In genomic region chr7:127107601-127108007, GRCh38 we compare ENCODE assay signal across 9 cellular contexts.
DNase-seq lines count a peak whose midpoint lies in the region; ATAC-seq and TF ChIP-seq lines count a peak whose summit lies in the region.
"Had no signal": no experiment of that assay in that cellular context is flagged by ENCODE, and none has a peak within 500 bp of the region (broad histone marks: within the 10 kb centered on the region; RNA-seq: fewer than 3 reads in every experiment).

No MANE protein-coding gene starts in this region.

- no peaks in the 10 kb centered on the region for H3K36me3 ChIP-seq in SK-N-MC (ENCODE audit: insufficient read depth, low read length)

- H3K4me1 Mint-ChIP-seq in endothelial cell (ENCODE audit: unreplicated experiment) (no peaks in the 10 kb centered on the region), nephron progenitor cell (no peaks in the 10 kb centered on the region)
- H3K4me1 Mint-ChIP-seq: activated naive CD4-positive, alpha-beta T cell treated with anti-CD3 and anti-CD28 coated beads, Interleukin-2, amount 50 U/mL, for 24 hours had no signal

- no peaks in the 10 kb centered on the region for H3K9me3 ChIP-seq in SK-N-MC (ENCODE audit: low read depth, low read length)

- peaks cover 4% of the 10 kb centered on the region for H3K27me3 Mint-ChIP-seq in endothelial cell (ENCODE audit: unreplicated experiment)
- peaks cover 11% of the 10 kb centered on the region for H3K27me3 Mint-ChIP-seq in nephron progenitor cell (ENCODE audit: low read depth, poor library complexity)

- no peak overlapping the region for H3K9ac ChIP-seq in SK-N-MC (ENCODE audit: insufficient read length)

- peak; percentile 11 to 62 (median 24) for DNase-seq in NCI-H1417 (lab: John Stamatoyannopoulos, UW)
- no peak for DNase-seq in NCI-H1417 treated with DMSO at 0.1 percent for 48 hours (lab: John Stamatoyannopoulos, UW)
- peak; percentile 70 for DNase-seq in SK-N-MC (ENCODE audit: low read depth, low spot score)
- DNase-seq in endothelial cell (ENCODE audit: low spot score) = peak; percentile 76
- peak; percentile 81 for DNase-seq in nephron progenitor cell
- DNase-seq in mesenteric fat pad (ENCODE audit: low spot score) = no peak

- H3K27ac ChIP-seq in SK-N-MC = no peak overlapping the region

- H3K9me3 Mint-ChIP-seq in endothelial cell (ENCODE audit: unreplicated experiment) (peaks cover 5% of the 10 kb centered on the region), nephron progenitor cell (no peaks in the 10 kb centered on the region)

- no peaks in the 10 kb centered on the region for H3K36me3 Mint-ChIP-seq in endothelial cell (ENCODE audit: low read depth, unreplicated experiment)
- no peaks in the 10 kb centered on the region for H3K36me3 Mint-ChIP-seq in nephron progenitor cell (ENCODE audit: low read depth)
- H3K36me3 Mint-ChIP-seq: activated naive CD4-positive, alpha-beta T cell treated with anti-CD3 and anti-CD28 coated beads, Interleukin-2, amount 50 U/mL, for 24 hours had no signal

- peak; percentile 95 for ATAC-seq in GM21515 (IDR thresholded peaks at IDR 0.05; ENCODE audit: unreplicated experiment)
- ATAC-seq in HG03565 (IDR thresholded peaks at IDR 0.05; ENCODE audit: unreplicated experiment) = peak; percentile 85

- H3K4me3 Mint-ChIP-seq in endothelial cell (ENCODE audit: unreplicated experiment) (no peak overlapping the region), nephron progenitor cell (no peak overlapping the region)
- H3K4me3 Mint-ChIP-seq: activated naive CD4-positive, alpha-beta T cell treated with anti-CD3 and anti-CD28 coated beads, Interleukin-2, amount 50 U/mL, for 24 hours had no signal

- TF ChIP-seq CTCF in endothelial cell (IDR thresholded peaks at IDR 0.05; ENCODE audit: unreplicated experiment) (peak; percentile 84), nephron progenitor cell (IDR thresholded peaks at IDR 0.05) (peak; percentile 39)

- no peak overlapping the region for H3K27ac Mint-ChIP-seq in endothelial cell (ENCODE audit: unreplicated experiment)
- H3K27ac Mint-ChIP-seq in nephron progenitor cell = no peak overlapping the region
- H3K27ac Mint-ChIP-seq: activated naive CD4-positive, alpha-beta T cell treated with anti-CD3 and anti-CD28 coated beads, Interleukin-2, amount 50 U/mL, for 24 hours had no signal

- no peak overlapping the region for H3K4me3 ChIP-seq in SK-N-MC

Comparison
In these comparisons a context has a peak if more than half of its experiments do, and no peak if none do; other contexts are left out.
1. DNase-seq: peak in NCI-H1417 (3 of 3), SK-N-MC (single experiment), endothelial cell (single experiment) and nephron progenitor cell (single experiment); none in NCI-H1417 treated with DMSO at 0.1 percent for 48 hours (single experiment) and mesenteric fat pad (single experiment).